In the genomic region with DNA sequence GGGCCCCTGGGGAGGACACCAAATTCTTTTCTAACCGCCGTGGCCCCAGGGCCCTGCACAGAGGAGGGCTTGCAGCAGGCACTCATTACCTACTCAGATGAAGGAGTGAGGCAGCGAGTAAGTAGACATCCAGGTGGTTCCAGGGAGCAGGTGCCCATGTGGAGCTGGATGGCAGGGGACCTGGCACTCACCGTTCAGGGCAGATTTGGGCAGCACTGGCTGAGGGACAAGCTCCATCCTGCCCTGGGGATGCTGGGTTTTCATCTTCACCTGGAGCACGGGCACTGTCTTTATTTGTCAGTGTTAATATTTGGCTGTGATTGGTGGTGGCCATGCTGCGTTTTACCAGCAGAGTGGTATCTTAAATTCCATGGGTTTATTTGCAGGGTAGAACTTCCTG, we compare ENCODE assay signal across 17 cellular contexts.
"Had no signal": no experiment of that assay in that cellular context is flagged by ENCODE, and none has a peak within 500 bp of the region (broad histone marks: within the 10 kb centered on the region; RNA-seq: fewer than 3 reads in every experiment).

No MANE protein-coding gene starts in this region.

- H3K27me3 ChIP-seq: adrenal gland, breast epithelium had no signal

- H3K4me3 ChIP-seq: adrenal gland, breast epithelium had no signal

- H3K36me3 Mint-ChIP-seq: activated naive CD8-positive, alpha-beta T cell treated with anti-CD3 and anti-CD28 coated beads, Interleukin-2, amount 10 ng/mL, durations not matched to agents 7 days and 5 days had no signal

- DNase-seq: activated CD4-positive, alpha-beta T cell treated with anti-CD3 and anti-CD28 coated beads for 4 hours; activated CD8-positive, alpha-beta memory T cell treated with anti-CD3 and anti-CD28 coated beads, Interleukin-2, amount 50 U/mL, for 4 hours; activated CD8-positive, alpha-beta T cell treated with anti-CD3 and anti-CD28 coated beads for 36 hours; activated naive CD4-positive, alpha-beta T cell treated with anti-CD3 and anti-CD28 coated beads, Interleukin-2, amount 50 U/mL, for 16 hours; activated naive CD8-positive, alpha-beta T cell treated with anti-CD3 and anti-CD28 coated beads, Interleukin-2, amount 10 ng/mL, durations not matched to agents 7 days and 5 days; activated T-cell treated with anti-CD3 and anti-CD28 coated beads, Interleukin-2, amount 50 U/mL, for 72 hours; adrenal gland; KG1; NCI-H1092 treated with DMSO at 0.1 percent for 48 hours; NCI-H1930; NCI-H226; NCI-H526; PC-3; SHP77 had no signal

- H3K27ac Mint-ChIP-seq: activated CD8-positive, alpha-beta T cell treated with anti-CD3 and anti-CD28 coated beads for 36 hours; activated naive CD8-positive, alpha-beta T cell treated with anti-CD3 and anti-CD28 coated beads, Interleukin-2, amount 10 ng/mL, durations not matched to agents 7 days and 5 days; activated T-cell treated with anti-CD3 and anti-CD28 coated beads, Interleukin-2, amount 50 U/mL, for 72 hours had no signal

- H3K9me3 ChIP-seq: adrenal gland, breast epithelium had no signal

- H3K36me3 ChIP-seq: adrenal gland, breast epithelium had no signal

- H3K9me3 Mint-ChIP-seq: activated CD8-positive, alpha-beta T cell treated with anti-CD3 and anti-CD28 coated beads for 36 hours; activated naive CD8-positive, alpha-beta T cell treated with anti-CD3 and anti-CD28 coated beads, Interleukin-2, amount 10 ng/mL, durations not matched to agents 7 days and 5 days; activated T-cell treated with anti-CD3 and anti-CD28 coated beads, Interleukin-2, amount 50 U/mL, for 72 hours; T-helper 1 cell treated with Interleukin-12 subunit alpha and Interleukin-12 subunit beta and Interleukin-4 antibody, amounts not matched to agents 30 μg/mL and 1 μg/mL, for 36 hours had no signal

- H3K4me1 ChIP-seq: adrenal gland, breast epithelium had no signal

- H3K27me3 Mint-ChIP-seq: activated CD8-positive, alpha-beta T cell treated with anti-CD3 and anti-CD28 coated beads for 36 hours; activated naive CD8-positive, alpha-beta T cell treated with anti-CD3 and anti-CD28 coated beads, Interleukin-2, amount 10 ng/mL, durations not matched to agents 7 days and 5 days had no signal

- H3K27ac ChIP-seq: adrenal gland, breast epithelium had no signal

- ATAC-seq: activated CD4-positive, CD25-positive, alpha-beta regulatory T cell treated with anti-CD3 and anti-CD28 coated beads, Interleukin-2, amount 50 U/mL, for 24 hours; activated T-cell treated with anti-CD3 and anti-CD28 coated beads, Interleukin-2, amount 50 U/mL, for 72 hours; PC-3 had no signal

- H3K4me3 Mint-ChIP-seq: activated CD8-positive, alpha-beta T cell treated with anti-CD3 and anti-CD28 coated beads for 36 hours; activated naive CD8-positive, alpha-beta T cell treated with anti-CD3 and anti-CD28 coated beads, Interleukin-2, amount 10 ng/mL, durations not matched to agents 7 days and 5 days; activated T-cell treated with anti-CD3 and anti-CD28 coated beads, Interleukin-2, amount 50 U/mL, for 72 hours; T-helper 1 cell treated with Interleukin-12 subunit alpha and Interleukin-12 subunit beta and Interleukin-4 antibody, amounts not matched to agents 30 μg/mL and 1 μg/mL, for 36 hours had no signal
